8 cellular contexts compared by ENCODE assay signal in the genomic region with DNA sequence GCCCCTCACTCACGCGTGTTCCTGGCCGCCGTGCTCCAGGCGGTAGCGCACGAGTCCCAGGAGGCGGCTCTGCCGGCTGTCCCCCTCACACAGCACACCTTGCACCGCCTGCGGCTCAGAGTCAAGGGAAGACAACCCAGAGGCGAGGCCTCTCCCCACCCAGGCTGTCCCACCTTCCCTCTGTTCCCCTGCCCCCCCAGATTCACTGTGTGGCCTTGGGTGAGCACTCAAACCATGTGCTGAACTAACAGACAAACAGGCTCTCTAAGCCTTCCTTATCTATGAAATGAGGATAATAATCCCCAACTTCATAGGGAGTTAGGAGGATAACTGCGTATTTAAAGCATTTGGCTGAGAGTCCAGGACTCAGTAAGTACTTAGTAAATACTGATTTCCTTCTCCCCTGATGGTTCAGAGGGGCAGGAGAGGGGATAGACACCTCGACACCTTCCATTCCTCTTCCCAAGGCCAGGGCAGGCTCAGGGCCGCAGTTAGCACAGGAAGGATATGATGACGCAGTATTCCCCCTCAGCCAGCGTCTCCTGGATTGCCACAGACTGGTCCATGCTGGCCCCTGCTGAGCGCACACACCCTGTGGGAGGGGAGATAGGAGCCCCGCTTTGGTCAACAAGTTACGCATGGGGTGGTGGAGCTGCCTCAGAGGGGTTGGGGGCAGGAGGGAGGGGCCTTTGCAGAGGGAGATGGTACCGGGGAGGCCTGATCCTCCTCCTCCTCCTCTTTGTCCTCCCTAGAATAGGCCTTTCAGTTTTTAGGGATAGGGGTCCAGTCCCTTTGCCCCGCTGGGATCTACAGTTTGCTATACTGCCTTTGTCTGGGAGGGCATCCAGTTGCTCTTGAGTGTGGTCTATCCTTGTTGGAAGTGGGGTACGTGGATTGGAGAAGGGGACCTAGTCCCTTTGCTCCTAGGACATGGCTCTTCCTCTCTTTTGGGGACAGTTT. TPM values are rescaled to one million over a fixed set of nuclear protein-coding genes. Genes with fewer than 3 reads are reported as not detected.
DNase-seq lines count a peak whose midpoint lies in the region; ATAC-seq and TF ChIP-seq lines count a peak whose summit lies in the region.

No MANE protein-coding gene starts in this region.

- H3K27ac ChIP-seq in esophagus squamous epithelium (peak overlapping the region; percentile 68 to 95 (median 88)), muscle layer of colon (ENCODE audit: low read depth, low read length) (peak overlapping the region; percentile 70), urinary bladder (ENCODE audit: low read depth) (peak overlapping the region; percentile 95)

- WGBS in esophagus squamous epithelium, 2 donors: 65 to 70% methylated on average over 9 to 21 of the region's 23 CpGs
- 39% methylated on average over 23 of the region's 23 CpGs for WGBS in urinary bladder

- DNase-seq in AG09309 (ENCODE audit: low read depth) (peak; percentile 90), T1000 (lab: John Stamatoyannopoulos, UW) (peak; percentile 20), esophagus squamous epithelium (lab: John Stamatoyannopoulos, UW) (no peak), NCI-H82 (lab: John Stamatoyannopoulos, UW) (no peak)
- DNase-seq in stimulated activated CD4-positive, alpha-beta T cell treated with anti-CD3 and anti-CD28 coated beads, Interleukin-15, amount 100 ng/mL, for 24 hours: no peak

- H3K9me3 ChIP-seq in esophagus squamous epithelium: no peaks in the 10 kb centered on the region
- no peaks in the 10 kb centered on the region for H3K9me3 ChIP-seq in muscle layer of colon (ENCODE audit: low read length)

- peak; percentile 6 for ATAC-seq in GM21723 (IDR thresholded peaks at IDR 0.05; ENCODE audit: unreplicated experiment)

- TF ChIP-seq POLR2A in esophagus squamous epithelium (IDR thresholded peaks at IDR 0.05): no peak

- H3K36me3 ChIP-seq in esophagus squamous epithelium (peaks cover 0 to 22% (median 0%) of the 10 kb centered on the region in 3 donors), muscle layer of colon (ENCODE audit: insufficient read depth, low read length) (peaks cover 18% of the 10 kb centered on the region), urinary bladder (ENCODE audit: insufficient read depth) (no peaks in the 10 kb centered on the region)

- peak overlapping the region; percentile 98 for H3K4me3 ChIP-seq in AG09309 (ENCODE audit: control insufficient read depth, low read depth, low read length)
- peak overlapping the region; percentile 33 to 75 (median 61) for H3K4me3 ChIP-seq in esophagus squamous epithelium
- peak overlapping the region; percentile 72 to 79 for H3K4me3 ChIP-seq in muscle layer of colon (ENCODE audit: low read depth in 1 of 2, low read length in 2 of 2)
- peak overlapping the region; percentile 80 for H3K4me3 ChIP-seq in urinary bladder (ENCODE audit: low read depth, low read length)

- peaks cover 3 to 28% (median 6%) of the 10 kb centered on the region in 3 donors for H3K4me1 ChIP-seq in esophagus squamous epithelium
- peaks cover 22% of the 10 kb centered on the region for H3K4me1 ChIP-seq in muscle layer of colon (ENCODE audit: insufficient read depth, low read length)
- no peaks in the 10 kb centered on the region for H3K4me1 ChIP-seq in urinary bladder (ENCODE audit: insufficient read depth)

- H3K27me3 ChIP-seq in esophagus squamous epithelium (no peaks in the 10 kb centered on the region), muscle layer of colon (ENCODE audit: control insufficient read depth in 1 of 2, insufficient read depth in 2 of 2, low read length in 2 of 2) (no peaks in the 10 kb centered on the region)

- intact Hi-C loops in esophagus squamous epithelium (cut with DNase I): no loop called here

- TF ChIP-seq CTCF in AG09309 (IDR thresholded peaks at IDR 0.05; ENCODE audit: control insufficient read depth, insufficient read depth, low read depth, low read length, missing control alignments) (no peak), esophagus squamous epithelium (IDR thresholded peaks at IDR 0.05) (no peak)

- H3K9ac ChIP-seq in muscle layer of colon (ENCODE audit: low read length): peak overlapping the region; percentile 98

RNA-seq across cellular contexts. Expression of gene INPP5B, which starts 0.8 kb away (rescaled TPM):
- 10 to 100 TPM in 3 of 4 donors, 1 to 10 TPM in 1; 6.2 to 20.4 (median 13.7) TPM for total RNA-seq in esophagus squamous epithelium
- 26.9 TPM for total RNA-seq in urinary bladder
- 27.8 TPM for polyA plus RNA-seq in urinary bladder

RNA-seq across cellular contexts. Expression of gene SF3A3, which starts 43.8 kb away (rescaled TPM):
- total RNA-seq in esophagus squamous epithelium (10 to 100 TPM; 33.9 to 49.7 (median 44.4) TPM), urinary bladder (78.5 TPM)
- 37.5 TPM for polyA plus RNA-seq in urinary bladder

RNA-seq across cellular contexts. Expression of gene FHL3, which starts 59.3 kb away (rescaled TPM):
- total RNA-seq in esophagus squamous epithelium (10 to 100 TPM in 3 of 4 donors, 1 to 10 TPM in 1; 6.2 to 18.7 (median 12.4) TPM), urinary bladder (9.4 TPM)
- polyA plus RNA-seq in urinary bladder: 89.6 TPM

Comparison
In these comparisons a context has a peak if more than half of its experiments do, and no peak if none do; other contexts are left out.
1. DNase-seq: peak in AG09309 (single experiment) and T1000 (single experiment); none in esophagus squamous epithelium (single experiment), NCI-H82 (single experiment) and stimulated activated CD4-positive, alpha-beta T cell treated with anti-CD3 and anti-CD28 coated beads, Interleukin-15, amount 100 ng/mL, for 24 hours (single experiment).
2. Peak in every context shown above with its lines, with median percentiles within 50 percentile points of each other: H3K4me3 ChIP-seq and H3K27ac ChIP-seq.